Comparison of ENCODE assay signal across 1 cellular context in the genomic region with DNA sequence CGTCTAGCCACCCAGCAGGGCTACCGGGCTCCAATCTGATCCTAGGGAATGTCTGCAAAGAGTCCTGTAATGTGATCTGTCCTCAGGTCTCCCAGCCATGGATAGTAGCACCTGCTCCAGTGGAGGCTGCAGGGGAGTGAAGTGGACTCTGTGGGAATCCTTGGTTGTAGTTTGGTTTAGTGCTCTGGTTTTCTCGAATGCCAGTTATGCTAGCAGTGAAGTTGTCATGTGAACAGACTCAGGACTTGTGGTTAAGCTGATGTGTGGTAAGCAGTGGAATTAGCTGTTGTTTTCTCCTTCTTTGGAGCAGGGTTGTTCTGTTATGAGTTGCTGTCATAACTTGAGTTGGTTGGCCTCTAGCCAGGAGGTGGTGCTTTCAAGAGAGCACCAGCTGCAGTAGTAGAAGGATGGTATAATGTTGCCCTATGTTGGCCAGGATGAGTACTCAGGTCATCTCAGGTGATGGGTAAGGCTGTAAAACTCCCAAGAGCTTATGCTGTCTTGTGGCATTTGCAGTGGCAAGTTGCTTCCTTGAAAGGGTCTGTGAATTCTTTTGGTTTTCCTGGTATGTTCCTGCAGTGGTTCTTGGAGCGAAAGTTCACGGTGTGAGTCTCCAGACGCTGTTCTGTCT.
TF ChIP-seq lines count a peak whose summit lies in the region.

No MANE protein-coding gene starts in this region.

TF ChIP-seq in IMR-90, 13 proteins besides CTCF, POLR2A, EP300 and RAD21 (continued from another document):
- TF ChIP-seq, protein P1, sequence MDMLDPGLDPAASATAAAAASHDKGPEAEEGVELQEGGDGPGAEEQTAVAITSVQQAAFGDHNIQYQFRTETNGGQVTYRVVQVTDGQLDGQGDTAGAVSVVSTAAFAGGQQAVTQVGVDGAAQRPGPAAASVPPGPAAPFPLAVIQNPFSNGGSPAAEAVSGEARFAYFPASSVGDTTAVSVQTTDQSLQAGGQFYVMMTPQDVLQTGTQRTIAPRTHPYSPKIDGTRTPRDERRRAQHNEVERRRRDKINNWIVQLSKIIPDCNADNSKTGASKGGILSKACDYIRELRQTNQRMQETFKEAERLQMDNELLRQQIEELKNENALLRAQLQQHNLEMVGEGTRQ (IDR thresholded peaks at IDR 0.05; ENCODE audit: low read depth, low read length), result no peak
- TF ChIP-seq MAFK (IDR thresholded peaks at IDR 0.05; ENCODE audit: low read depth, low read length) (no peak), RCOR1 (IDR thresholded peaks at IDR 0.05; ENCODE audit: insufficient replicate concordance, low read length) (no peak), MAZ (IDR thresholded peaks at IDR 0.05; ENCODE audit: borderline replicate concordance, low read depth, low read length) (no peak), CHD1 (IDR thresholded peaks at IDR 0.05; ENCODE audit: low read depth, low read length) (no peak), MXI1 (IDR thresholded peaks at IDR 0.05; ENCODE audit: borderline replicate concordance, low read depth, low read length) (no peak)
